Comparison of ENCODE assay signal across 13 cellular contexts in the genomic region with DNA sequence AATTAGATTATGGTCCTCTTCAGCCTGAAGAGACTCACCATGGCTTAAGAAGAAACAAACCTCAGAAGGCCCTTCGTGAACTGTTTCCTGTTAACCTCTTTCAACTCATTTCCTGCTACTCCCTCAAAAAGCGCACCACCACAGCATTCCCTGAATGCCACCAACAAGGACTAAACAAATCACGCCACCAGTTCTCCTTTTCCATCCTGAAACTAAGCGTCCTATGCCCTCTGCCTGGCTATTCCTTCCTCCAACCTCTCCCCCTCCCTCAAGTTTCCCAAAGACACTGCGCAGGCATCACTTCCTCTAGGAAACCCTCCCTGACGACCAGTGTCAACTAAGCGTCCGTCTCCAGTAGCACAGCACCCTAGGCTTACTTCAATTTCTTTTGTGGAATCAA. TPM values are rescaled to one million over a fixed set of nuclear protein-coding genes. Genes with fewer than 3 reads are reported as not detected.
DNase-seq lines count a peak whose midpoint lies in the region; ATAC-seq, FAIRE-seq and TF ChIP-seq lines count a peak whose summit lies in the region.
"Had no signal": no experiment of that assay in that cellular context is flagged by ENCODE, and none has a peak within 500 bp of the region (broad histone marks: within the 10 kb centered on the region; RNA-seq: fewer than 3 reads in every experiment).

No MANE protein-coding gene starts in this region.

- H3K27ac Mint-ChIP-seq in dendritic cell treated with granulocyte-macrophage colony-stimulating factor and Interleukin-4, amounts not matched to agents 40 ng/mL and 50 ng/mL, for 4 days: peak overlapping the region; percentile 76
- H3K27ac Mint-ChIP-seq: memory B cell had no signal

- CTCF ChIA-PET in HepG2 (lab: Yijun Ruan, JAX; ENCODE audit: low intra/inter-chr PET ratio, low total read pairs): no interaction called here

- WGBS in liver: 69% methylated on average over 8 of the region's 8 CpGs
- WGBS in HepG2 (ENCODE audit: low lambda C conversion rate): 98% methylated on average over 8 of the region's 8 CpGs
- 78 to 79% (median 79%) methylated on average over 8 of the region's 8 CpGs for WGBS in ovary, 3 donors

- intact Hi-C loops in HepG2 (cut with micrococcal nuclease; ENCODE audit: unreplicated experiment) (no loop called here), upper lobe of right lung (cut with DNase I) (no loop called here), ovary (cut with DNase I) (no loop called here)
- intact Hi-C loops in dendritic cell treated with granulocyte-macrophage colony-stimulating factor and Interleukin-4, amounts not matched to agents 40 ng/mL and 50 ng/mL, for 4 days (cut with micrococcal nuclease): no loop called here

- no peak for FAIRE-seq in HepG2 (lab: Jason Lieb, UNC)

- H2AFZ ChIP-seq in HepG2 (ENCODE audit: low read length): no peak overlapping the region

- TF ChIP-seq CTCF in liver (IDR thresholded peaks at IDR 0.05; ENCODE audit: low read depth, low read length, missing input control) (no peak), HepG2 (CRISPR knock-in tag; IDR thresholded peaks at IDR 0.05) (no peak), upper lobe of right lung (IDR thresholded peaks at IDR 0.05) (no peak), ovary (IDR thresholded peaks at IDR 0.05) (no peak)

- ATAC-seq in HepG2 (no peak), upper lobe of right lung (peak; percentile 66), HG02970 (IDR thresholded peaks at IDR 0.05; ENCODE audit: low FRiP score, unreplicated experiment) (no peak)

- TF ChIP-seq POLR2A in HepG2 (IDR thresholded peaks at IDR 0.05; ENCODE audit: insufficient read depth in 1 of 2, low read depth in 2 of 2, low read length in 2 of 2): 0 out of 4 replicates have a peak, but pooled peaks of 1 of the 2 experiments have one; percentile 7
- no peak for TF ChIP-seq POLR2A in ovary (IDR thresholded peaks at IDR 0.05)

- peaks cover 38% of the 10 kb centered on the region for H4K20me1 ChIP-seq in HepG2 (ENCODE audit: insufficient read depth, low read length)

- no peak overlapping the region for H3K4me2 ChIP-seq in HepG2 (ENCODE audit: low read depth, low read length)

- no TSS peak for BruUV-seq in HepG2 (replicated peaks; lab: Mats Ljungman, UMichigan)

- no peak for TF ChIP-seq EP300 in HepG2 (IDR thresholded peaks at IDR 0.05; ENCODE audit: low read depth in 2 of 2, low read length in 2 of 2)
- TF ChIP-seq EP300 in HepG2 (CRISPR knock-in tag; IDR thresholded peaks at IDR 0.05; ENCODE audit: borderline replicate concordance): no peak
- no peak for TF ChIP-seq EP300 in ovary (IDR thresholded peaks at IDR 0.05)

- peaks cover 74% of the 10 kb centered on the region for H3K4me1 Mint-ChIP-seq in dendritic cell treated with granulocyte-macrophage colony-stimulating factor and Interleukin-4, amounts not matched to agents 40 ng/mL and 50 ng/mL, for 4 days (ENCODE audit: low read depth)

- no peak overlapping the region for H3K4me3 ChIP-seq in liver (ENCODE audit: low read depth in 1 of 3, low read length in 3 of 3)
- H3K4me3 ChIP-seq in HepG2 (replicated peaks in 1 of 3; ENCODE audit: insufficient read depth in 1 of 3, low read depth in 2 of 3, low read length in 3 of 3): no peak overlapping the region
- no peak overlapping the region for H3K4me3 ChIP-seq in upper lobe of right lung
- no peak overlapping the region for H3K4me3 ChIP-seq in ovary

- peak overlapping the region; percentile 10 for H3K4me3 Mint-ChIP-seq in dendritic cell treated with granulocyte-macrophage colony-stimulating factor and Interleukin-4, amounts not matched to agents 40 ng/mL and 50 ng/mL, for 4 days
- H3K4me3 Mint-ChIP-seq: memory B cell had no signal

- no peak overlapping the region for H3K9ac ChIP-seq in liver (ENCODE audit: low read depth in 1 of 2, low read length in 2 of 2)
- H3K9ac ChIP-seq in HepG2 (ENCODE audit: insufficient read depth, low read depth, low read length): no peak overlapping the region

- H3K9me3 ChIP-seq in liver (ENCODE audit: control insufficient read depth in 4 of 4, low read length in 3 of 4) (no peaks in the 10 kb centered on the region), HepG2 (ENCODE audit: low read length) (no peaks in the 10 kb centered on the region), upper lobe of right lung (no peaks in the 10 kb centered on the region), ovary (no peaks in the 10 kb centered on the region)

- peaks cover 100% of the 10 kb centered on the region for H3K36me3 Mint-ChIP-seq in dendritic cell treated with granulocyte-macrophage colony-stimulating factor and Interleukin-4, amounts not matched to agents 40 ng/mL and 50 ng/mL, for 4 days (ENCODE audit: low read depth)

- in situ Hi-C loops in HepG2 (cut with HindIII; ENCODE audit: extremely low pct_ligation_motif_present, low pct_unique_long_range_greater_than_20kb): no loop called here

- POLR2A ChIA-PET in HepG2 (lab: Yijun Ruan, JAX): no interaction called here

- no peaks in the 10 kb centered on the region for H3K9me3 Mint-ChIP-seq in dendritic cell treated with granulocyte-macrophage colony-stimulating factor and Interleukin-4, amounts not matched to agents 40 ng/mL and 50 ng/mL, for 4 days
- H3K9me3 Mint-ChIP-seq: memory B cell had no signal

- H3K36me3 ChIP-seq in liver (ENCODE audit: control insufficient read depth in 4 of 4, insufficient read depth in 3 of 4, low read depth in 1 of 4, low read length in 3 of 4) (peaks cover 7 to 22% (median 16%) of the 10 kb centered on the region in 4 donors), HepG2 (replicated peaks in 1 of 2; ENCODE audit: control insufficient read depth in 1 of 2, insufficient read depth in 2 of 2, low read length in 2 of 2) (peaks cover 17 to 65% of the 10 kb centered on the region in 2 experiments), upper lobe of right lung (peaks cover 64% of the 10 kb centered on the region), ovary (no peaks in the 10 kb centered on the region)

- peak overlapping the region in 1 of 2 donors; percentile 23 for H3K27ac ChIP-seq in liver (ENCODE audit: low read depth in 1 of 2, low read length in 2 of 2)
- no peak overlapping the region for H3K27ac ChIP-seq in HepG2 (ENCODE audit: extremely low read length, insufficient read depth, low read length)
- H3K27ac ChIP-seq in upper lobe of right lung: peak overlapping the region; percentile 55
- H3K27ac ChIP-seq in ovary: no peak overlapping the region

- DNase-seq in HepG2 (ENCODE audit: low spot score): no peak
- peak; percentile 35 for DNase-seq in mesenteric fat pad (ENCODE audit: low spot score)
- no peak for DNase-seq in upper lobe of right lung
- DNase-seq in NCI-H82 (lab: John Stamatoyannopoulos, UW): no peak
- no peak for DNase-seq in ovary
- DNase-seq: activated CD4-positive, alpha-beta T cell treated with anti-CD3 and anti-CD28 coated beads, Interleukin-2, amount 50 U/mL, for 1 hour; KBM-7; NCI-H2171 treated with DMSO at 0.1 percent for 48 hours; SHP77 had no signal

- peaks cover 81% of the 10 kb centered on the region for H3K79me2 ChIP-seq in HepG2 (ENCODE audit: insufficient read depth, low read length)

- H3K27me3 Mint-ChIP-seq in dendritic cell treated with granulocyte-macrophage colony-stimulating factor and Interleukin-4, amounts not matched to agents 40 ng/mL and 50 ng/mL, for 4 days: no peaks in the 10 kb centered on the region
- H3K27me3 Mint-ChIP-seq: memory B cell had no signal

- H3K27me3 ChIP-seq in liver (ENCODE audit: control insufficient read depth in 4 of 4, insufficient read depth in 4 of 4, low read length in 3 of 4) (no peaks in the 10 kb centered on the region), HepG2 (ENCODE audit: control insufficient read depth in 1 of 2, insufficient read depth in 2 of 2, low read length in 2 of 2) (no peaks in the 10 kb centered on the region), upper lobe of right lung (no peaks in the 10 kb centered on the region), ovary (no peaks in the 10 kb centered on the region)

- H3K4me1 ChIP-seq in liver (ENCODE audit: control insufficient read depth in 4 of 4, insufficient read depth in 4 of 4, low read length in 3 of 4): peaks cover 4 to 47% (median 30%) of the 10 kb centered on the region in 4 donors
- H3K4me1 ChIP-seq in HepG2 (ENCODE audit: insufficient read depth, low read length): peaks cover 85% of the 10 kb centered on the region
- peaks cover 24% of the 10 kb centered on the region for H3K4me1 ChIP-seq in upper lobe of right lung
- peaks cover 5% of the 10 kb centered on the region for H3K4me1 ChIP-seq in ovary (ENCODE audit: insufficient read depth)

- TF ChIP-seq RAD21 in liver (IDR thresholded peaks at IDR 0.05): no peak
- no peak for TF ChIP-seq RAD21 in HepG2 (CRISPR knock-in tag; IDR thresholded peaks at IDR 0.05)

RNA-seq across cellular contexts. Expression of a gene that starts 12.0 kb away (rescaled TPM):
- 10 to 100 TPM; 43.1 to 46.7 TPM for total RNA-seq in liver
- polyA plus RNA-seq in liver: 10 to 100 TPM; 11.6 to 43.9 TPM
- total RNA-seq in HepG2 (2016; rRNA removed; fragmentation: Illumina TruSeq; extraction: Trizol): 67.5 and 93.7 TPM in 2 replicates
- 7.9 and 9.3 TPM in 2 replicates for total RNA-seq in HepG2 (2016; cell fraction: cytosol; rRNA removed; fragmentation: Illumina TruSeq; extraction: Trizol; ENCODE audit: low read depth)
- total RNA-seq in HepG2 (2016; cell fraction: insoluble cytoplasmic fraction; rRNA removed; fragmentation: Illumina TruSeq; extraction: Trizol): 72.6 and 87.9 TPM in 2 replicates
- total RNA-seq in HepG2 (2016; cell fraction: membrane; rRNA removed; fragmentation: Illumina TruSeq; extraction: Trizol): 43.2 and 47.4 TPM in 2 replicates
- 40.4 and 44.1 TPM in 2 replicates for total RNA-seq in HepG2 (2016; cell fraction: nucleus; rRNA removed; fragmentation: Illumina TruSeq; extraction: Trizol)
- 36.7 and 36.9 TPM in 2 replicates for polyA plus RNA-seq in HepG2 (2011; rRNA removed)
- polyA plus RNA-seq in HepG2 (2011; cell fraction: cytosol; rRNA removed): 18.0 and 24.8 TPM in 2 replicates
- 23.3 and 26.1 TPM in 2 replicates for polyA plus RNA-seq in HepG2 (2011; cell fraction: nucleus; rRNA removed)
- 82.2 and 83.9 TPM in 2 replicates for polyA plus RNA-seq in HepG2 (2012)
- polyA plus RNA-seq in HepG2 (2016; cell fraction: cytosol; fragmentation: Illumina TruSeq; extraction: Trizol; ENCODE audit: low read depth): 5.9 and 6.1 TPM in 2 replicates
- 125 and 130 TPM in 2 replicates for polyA plus RNA-seq in HepG2 (2016; cell fraction: insoluble cytoplasmic fraction; fragmentation: Illumina TruSeq; extraction: Trizol; ENCODE audit: low read depth)
- polyA plus RNA-seq in HepG2 (2016; cell fraction: membrane; fragmentation: Illumina TruSeq; extraction: Trizol; ENCODE audit: low read depth): 21.8 and 25.4 TPM in 2 replicates
- 69.2 and 70.0 TPM in 2 replicates for polyA plus RNA-seq in HepG2 (2016; cell fraction: nucleus; fragmentation: Illumina TruSeq; extraction: Trizol; ENCODE audit: insufficient read depth, low read depth)
- 56.5 and 77.8 TPM in 2 replicates for polyA minus RNA-seq in HepG2 (2011; rRNA and poly(A)+ RNA removed; ENCODE audit: low replicate concordance)
- polyA minus RNA-seq in HepG2 (2011; cell fraction: cytosol; rRNA and poly(A)+ RNA removed): 55.6 and 57.6 TPM in 2 replicates
- polyA minus RNA-seq in HepG2 (2011; cell fraction: nucleus; rRNA and poly(A)+ RNA removed): 27.9 and 31.8 TPM in 2 replicates
- total RNA-seq in mesenteric fat pad: 297 TPM
- total RNA-seq in upper lobe of right lung: 102 TPM
- total RNA-seq in ovary: 100 to 1,000 TPM in 3 of 7 donors, 10 to 100 TPM in 4; 32.0 to 107 (median 99.2) TPM
- polyA plus RNA-seq in ovary: 100 to 1,000 TPM in 1 of 2 donors, 10 to 100 TPM in 1; 40.2 to 121 TPM

RNA-seq across cellular contexts. Expression of a gene that starts 44.3 kb away (rescaled TPM):
- total RNA-seq in liver (10 to 100 TPM; 25.5 to 39.2 TPM), HepG2 (2016; rRNA removed; fragmentation: Illumina TruSeq; extraction: Trizol) (21.0 and 22.7 TPM in 2 replicates), mesenteric fat pad (813 TPM), upper lobe of right lung (494 TPM), ovary (100 to 1,000 TPM; 138 to 913 (median 503) TPM)
- polyA plus RNA-seq in liver (100 to 1,000 TPM; 169 to 186 TPM), HepG2 (2011; rRNA removed) (38.6 and 58.7 TPM in 2 replicates), ovary (100 to 1,000 TPM in 1 of 2 donors, 1 to 10 TPM in 1; 5.7 to 326 TPM)
- 28.6 and 37.9 TPM in 2 replicates for total RNA-seq in HepG2 (2016; cell fraction: cytosol; rRNA removed; fragmentation: Illumina TruSeq; extraction: Trizol; ENCODE audit: low read depth)
- 19.5 and 23.3 TPM in 2 replicates for total RNA-seq in HepG2 (2016; cell fraction: insoluble cytoplasmic fraction; rRNA removed; fragmentation: Illumina TruSeq; extraction: Trizol)
- total RNA-seq in HepG2 (2016; cell fraction: membrane; rRNA removed; fragmentation: Illumina TruSeq; extraction: Trizol): 23.9 and 34.4 TPM in 2 replicates
- 7.9 and 12.0 TPM in 2 replicates for total RNA-seq in HepG2 (2016; cell fraction: nucleus; rRNA removed; fragmentation: Illumina TruSeq; extraction: Trizol)
- polyA plus RNA-seq in HepG2 (2011; cell fraction: cytosol; rRNA removed): 27.4 and 50.9 TPM in 2 replicates
- 34.0 and 48.4 TPM in 2 replicates for polyA plus RNA-seq in HepG2 (2011; cell fraction: nucleus; rRNA removed)
- 35.1 and 96.6 TPM in 2 replicates for polyA plus RNA-seq in HepG2 (2012)
- polyA plus RNA-seq in HepG2 (2016; cell fraction: cytosol; fragmentation: Illumina TruSeq; extraction: Trizol; ENCODE audit: low read depth): 146 and 151 TPM in 2 replicates
- polyA plus RNA-seq in HepG2 (2016; cell fraction: insoluble cytoplasmic fraction; fragmentation: Illumina TruSeq; extraction: Trizol; ENCODE audit: low read depth): 58.6 and 80.2 TPM in 2 replicates
- polyA plus RNA-seq in HepG2 (2016; cell fraction: membrane; fragmentation: Illumina TruSeq; extraction: Trizol; ENCODE audit: low read depth): 115 and 119 TPM in 2 replicates
- 42.2 and 50.9 TPM in 2 replicates for polyA plus RNA-seq in HepG2 (2016; cell fraction: nucleus; fragmentation: Illumina TruSeq; extraction: Trizol; ENCODE audit: insufficient read depth, low read depth)
- 27.1 and 53.9 TPM in 2 replicates for polyA minus RNA-seq in HepG2 (2011; rRNA and poly(A)+ RNA removed; ENCODE audit: low replicate concordance)
- 26.1 and 27.0 TPM in 2 replicates for polyA minus RNA-seq in HepG2 (2011; cell fraction: cytosol; rRNA and poly(A)+ RNA removed)
- polyA minus RNA-seq in HepG2 (2011; cell fraction: nucleus; rRNA and poly(A)+ RNA removed): 5.0 and 5.2 TPM in 2 replicates
